29 cellular contexts compared by ENCODE assay signal in genomic region chr18:7205346-7205745, GRCh38. TPM values are rescaled to one million over a fixed set of nuclear protein-coding genes. Genes with fewer than 3 reads are reported as not detected.
DNase-seq lines count a peak whose midpoint lies in the region; ATAC-seq, FAIRE-seq and TF ChIP-seq lines count a peak whose summit lies in the region.
"Had no signal": no experiment of that assay in that cellular context is flagged by ENCODE, and none has a peak within 500 bp of the region (broad histone marks: within the 10 kb centered on the region; RNA-seq: fewer than 3 reads in every experiment).

No MANE protein-coding gene starts in this region.

- TF ChIP-seq EP300 in sigmoid colon (IDR thresholded peaks at IDR 0.05), result no peak

- DNase-seq in SK-N-MC (ENCODE audit: low read depth, low spot score) (no peak), inferior parietal cortex (ENCODE audit: extremely low spot score) (peak; percentile 59), sigmoid colon (no peak), COLO668 (lab: John Stamatoyannopoulos, UW; ENCODE audit: unreplicated experiment) (no peak), cerebellum (ENCODE audit: low spot score) (no peak), MG63 (no peak)
- DNase-seq: activated CD4-positive, alpha-beta T cell treated with anti-CD3 and anti-CD28 coated beads, Interleukin-2, amount 10 ng/mL, durations not matched to agents 7 days and 5 days; activated CD8-positive, alpha-beta memory T cell treated with anti-CD3 and anti-CD28 coated beads, Interleukin-2, amount 50 U/mL, for 4 hours; colonic mucosa; foreskin fibroblast; hippocampal formation; islet precursor cell; KG1; naive thymus-derived CD8-positive, alpha-beta T cell; NCI-H146; NCI-H510A treated with DMSO at 0.1 percent for 48 hours; right lobe of liver had no signal

- H3K9ac ChIP-seq in SK-N-MC (ENCODE audit: insufficient read length), result no peak overlapping the region

- no peaks in the 10 kb centered on the region for H3K36me3 ChIP-seq in SK-N-MC (ENCODE audit: insufficient read depth, low read length)
- H3K36me3 ChIP-seq in sigmoid colon, result no peaks in the 10 kb centered on the region
- no peaks in the 10 kb centered on the region for H3K36me3 ChIP-seq in MG63
- H3K36me3 ChIP-seq: colonic mucosa, right lobe of liver, SJSA1 had no signal

- H3K27me3 ChIP-seq in sigmoid colon (no peaks in the 10 kb centered on the region), MG63 (no peaks in the 10 kb centered on the region)
- H3K27me3 ChIP-seq: colonic mucosa, right lobe of liver, SJSA1 had no signal

- no peak for ATAC-seq in GM18498 (IDR thresholded peaks at IDR 0.05; ENCODE audit: unreplicated experiment)
- ATAC-seq: activated naive CD4-positive, alpha-beta T cell treated with anti-CD3 and anti-CD28 coated beads, Interleukin-2, amount 50 U/mL, for 72 hours; activated T-helper 17 cell treated with anti-CD3 and anti-CD28 coated beads, Interleukin-2, amount 50 U/mL, for 72 hours; HCT116; naive thymus-derived CD8-positive, alpha-beta T cell; right lobe of liver had no signal

- FAIRE-seq in endometrium (lab: Jason Lieb, UNC), result peak; percentile 75
- FAIRE-seq: GM18507 had no signal

- TF ChIP-seq CTCF in sigmoid colon (IDR thresholded peaks at IDR 0.05), result no peak

- TF ChIP-seq POLR2A in sigmoid colon (IDR thresholded peaks at IDR 0.05), result no peak

- H3K4me3 ChIP-seq in SK-N-MC, result no peak overlapping the region
- H3K4me3 ChIP-seq in sigmoid colon, result no peak overlapping the region
- H3K4me3 ChIP-seq in MG63, result no peak overlapping the region
- H3K4me3 ChIP-seq: colonic mucosa, right lobe of liver, SJSA1 had no signal

- H3K9me3 ChIP-seq in SK-N-MC (ENCODE audit: low read depth, low read length) (no peaks in the 10 kb centered on the region), sigmoid colon (no peaks in the 10 kb centered on the region), MG63 (no peaks in the 10 kb centered on the region)
- H3K9me3 ChIP-seq: colonic mucosa, right lobe of liver, SJSA1 had no signal

- H3K27ac ChIP-seq in SK-N-MC, result peak overlapping the region; percentile 66; the same call in 1 of the 2 replicates
- H3K27ac ChIP-seq in sigmoid colon, result peak overlapping the region in 3 of 4 donors; percentile 27 to 62 (median 42)
- H3K27ac ChIP-seq: colonic mucosa, right lobe of liver, SJSA1 had no signal

- intact Hi-C loops in sigmoid colon (cut with DNase I), result no loop called here

- H3K4me1 ChIP-seq in sigmoid colon, result peaks cover 0 to 22% (median 21%) of the 10 kb centered on the region in 4 donors
- H3K4me1 ChIP-seq: colonic mucosa, right lobe of liver, SJSA1 had no signal

RNA-seq across cellular contexts. Expression of gene LRRC30, which starts 25.5 kb away (rescaled TPM):
- total RNA-seq in sigmoid colon (not detected), cerebellum (not detected)
- polyA plus RNA-seq in sigmoid colon, result not detected
- not detected in 2 replicates for total RNA-seq in MG63 (2014; rRNA removed; shearing (Covaris generic); ENCODE audit: low replicate concordance)
- total RNA-seq: activated CD4-positive, alpha-beta T cell treated with anti-CD3 and anti-CD28 coated beads, Interleukin-2, amount 10 ng/mL, durations not matched to agents 7 days and 5 days; activated naive CD4-positive, alpha-beta T cell treated with anti-CD3 and anti-CD28 coated beads, Interleukin-2, amount 50 U/mL, for 72 hours; activated T-helper 17 cell treated with anti-CD3 and anti-CD28 coated beads, Interleukin-2, amount 50 U/mL, for 72 hours; colonic mucosa; HT1080; mesenteric fat pad; naive thymus-derived CD8-positive, alpha-beta T cell; osteocyte; right lobe of liver; SJSA1; T-helper 1 cell treated with Interleukin-12 subunit alpha and Interleukin-12 subunit beta and Interleukin-4 antibody, amounts not matched to agents 30 ng/mL and 1 ng/mL, for 36 hours; temporal lobe had no signal
- polyA plus RNA-seq: naive thymus-derived CD8-positive, alpha-beta T cell had no signal
